ENCODE assay signal across 19 cellular contexts in genomic region chr14:91545204-91545603, GRCh38. TPM values are rescaled to one million over a fixed set of nuclear protein-coding genes. Genes with fewer than 3 reads are reported as not detected.
DNase-seq lines count a peak whose midpoint lies in the region; TF ChIP-seq lines count a peak whose summit lies in the region.
"Had no signal": no experiment of that assay in that cellular context is flagged by ENCODE, and none has a peak within 500 bp of the region (broad histone marks: within the 10 kb centered on the region; RNA-seq: fewer than 3 reads in every experiment).

No MANE protein-coding gene starts in this region.

- TF ChIP-seq CTCF in MCF 10A (IDR thresholded peaks at IDR 0.05; ENCODE audit: unreplicated experiment): no peak
- TF ChIP-seq CTCF in mammary epithelial cell (conservative IDR thresholded peaks at IDR 0.05 in 1 of 2, IDR thresholded peaks at IDR 0.05 in 1 of 2; ENCODE audit: extremely low read depth in 1 of 2, insufficient read depth in 1 of 2, low read depth in 1 of 2, low read length in 2 of 2): no peak
- no peak for TF ChIP-seq CTCF in C4-2B (conservative IDR thresholded peaks at IDR 0.05)
- TF ChIP-seq CTCF in VCaP (conservative IDR thresholded peaks at IDR 0.05): no peak
- TF ChIP-seq CTCF in CD14-positive monocyte (IDR thresholded peaks at IDR 0.05): no peak

- CTCF ChIA-PET in MCF 10A (lab: Yijun Ruan, JAX) (no interaction called here), mammary epithelial cell (lab: Charles Lee; ENCODE audit: low non-redundant PET) (no interaction called here)

- H3K36me3 Mint-ChIP-seq in MCF 10A (ENCODE audit: insufficient read depth, unreplicated experiment) (no peaks in the 10 kb centered on the region), CD14-positive monocyte (no peaks in the 10 kb centered on the region)
- H3K36me3 Mint-ChIP-seq: CD4-positive, CD25-positive, alpha-beta regulatory T cell had no signal

- H3K27me3 ChIP-seq in mammary epithelial cell (ENCODE audit: insufficient read depth, low read length) (no peaks in the 10 kb centered on the region), H7 (ENCODE audit: control insufficient read depth, insufficient read depth, low read length) (no peaks in the 10 kb centered on the region)
- H3K27me3 ChIP-seq: BLaER1 had no signal

- H3K27ac ChIP-seq in mammary epithelial cell (ENCODE audit: insufficient read depth, low read depth, low read length): no peak overlapping the region
- peak overlapping the region; percentile 80 for H3K27ac ChIP-seq in C4-2B
- H3K27ac ChIP-seq in VCaP: peak overlapping the region; percentile 74
- H3K27ac ChIP-seq: BLaER1 had no signal

- H3K9ac ChIP-seq in mammary epithelial cell (ENCODE audit: insufficient read depth, low read length): no peak overlapping the region
- H3K9ac ChIP-seq: BLaER1 had no signal

- no TSS peak for BruUV-seq in MCF 10A (replicated peaks; lab: Mats Ljungman, UMichigan)
- BruUV-seq in mammary epithelial cell (replicated peaks; lab: Mats Ljungman, UMichigan): no TSS peak

- no peak overlapping the region for H2AFZ ChIP-seq in mammary epithelial cell (ENCODE audit: low read depth, low read length)

- intact Hi-C loops in MCF 10A (cut with micrococcal nuclease) (no loop called here), mammary epithelial cell (cut with micrococcal nuclease) (no loop called here), CD14-positive monocyte (cut with micrococcal nuclease) (no loop called here)

- no peaks in the 10 kb centered on the region for H3K4me1 Mint-ChIP-seq in MCF 10A (ENCODE audit: insufficient read depth, unreplicated experiment)
- H3K4me1 Mint-ChIP-seq in CD14-positive monocyte: no peaks in the 10 kb centered on the region
- H3K4me1 Mint-ChIP-seq: CD4-positive, alpha-beta memory T cell; CD4-positive, CD25-positive, alpha-beta regulatory T cell; CD8-positive, alpha-beta memory T cell had no signal

- H3K4me3 ChIP-seq in mammary epithelial cell (replicated peaks in 1 of 3; ENCODE audit: insufficient read depth in 1 of 3, low read depth in 2 of 3, low read length in 3 of 3): no peak overlapping the region
- no peak overlapping the region for H3K4me3 ChIP-seq in H7 (ENCODE audit: insufficient read depth, low read depth, low read length)
- H3K4me3 ChIP-seq: BLaER1 had no signal

- no peaks in the 10 kb centered on the region for H3K79me2 ChIP-seq in mammary epithelial cell (ENCODE audit: insufficient read depth, low read length)

- no peak overlapping the region for H3K4me2 ChIP-seq in mammary epithelial cell (ENCODE audit: insufficient read depth, low read depth, low read length)
- H3K4me2 ChIP-seq: BLaER1 had no signal

- TF ChIP-seq POLR2A in erythroblast (IDR thresholded peaks at IDR 0.05; ENCODE audit: low read length): no peak

- POLR2A ChIA-PET in MCF 10A (lab: Yijun Ruan, JAX): interaction anchor here (0.6 kb wide), 1 partner anchor 828 kb away, joined by 3 read pairs; no protein-coding TSS in a partner anchor

- H3K27me3 Mint-ChIP-seq in MCF 10A (ENCODE audit: insufficient read depth, unreplicated experiment) (no peaks in the 10 kb centered on the region), CD14-positive monocyte (ENCODE audit: low read depth in 3 of 3) (peaks cover 5 to 7% (median 6%) of the 10 kb centered on the region in 3 donors)

- H3K27ac Mint-ChIP-seq in MCF 10A (ENCODE audit: low read depth, unreplicated experiment) (peak overlapping the region; percentile 16), CD14-positive monocyte (no peak overlapping the region)
- H3K27ac Mint-ChIP-seq: CD4-positive, alpha-beta memory T cell; CD4-positive, CD25-positive, alpha-beta regulatory T cell; CD8-positive, alpha-beta memory T cell had no signal

- DNase-seq in MCF 10A (ENCODE audit: unreplicated experiment): no peak
- DNase-seq in mammary epithelial cell: no peak
- no peak for DNase-seq in CD14-positive monocyte (ENCODE audit: low spot score)
- DNase-seq in erythroblast (lab: John Stamatoyannopoulos, UW): no peak
- DNase-seq in H7: no peak
- DNase-seq: 8988T; ACHN; AML-193; BE2C; C1 segment of cervical spinal cord; CD4-positive, alpha-beta memory T cell; CD4-positive, CD25-positive, alpha-beta regulatory T cell; CD8-positive, alpha-beta memory T cell; COR-L47; DMS79 treated with DMSO at 0.1 percent for 48 hours; GF-D8 had no signal

- in situ Hi-C loops in mammary epithelial cell (cut with MboI; ENCODE audit: low sequenced_read_pairs in 2 of 2): no loop called here

- H3K9me3 Mint-ChIP-seq in MCF 10A (ENCODE audit: unreplicated experiment) (peaks cover 19% of the 10 kb centered on the region), CD14-positive monocyte (peaks cover 10 to 23% (median 15%) of the 10 kb centered on the region in 7 donors)

- no peaks in the 10 kb centered on the region for H3K9me3 ChIP-seq in mammary epithelial cell (replicated peaks; ENCODE audit: insufficient read depth, low read length)
- H3K9me3 ChIP-seq: BE2C had no signal

- no peaks in the 10 kb centered on the region for H3K36me3 ChIP-seq in mammary epithelial cell (ENCODE audit: insufficient read depth, low read length)
- no peaks in the 10 kb centered on the region for H3K36me3 ChIP-seq in H7 (replicated peaks; ENCODE audit: control insufficient read depth, insufficient read depth, low read length)
- H3K36me3 ChIP-seq: BE2C, BLaER1 had no signal

- H3K4me1 ChIP-seq in mammary epithelial cell (ENCODE audit: insufficient read depth, low read length): no peaks in the 10 kb centered on the region
- H3K4me1 ChIP-seq: BE2C, BLaER1 had no signal

- H4K20me1 ChIP-seq in mammary epithelial cell (ENCODE audit: insufficient read depth, low read length): no peaks in the 10 kb centered on the region
- H4K20me1 ChIP-seq: BLaER1 had no signal

- H3K4me3 Mint-ChIP-seq in MCF 10A (ENCODE audit: unreplicated experiment): no peak overlapping the region
- H3K4me3 Mint-ChIP-seq in CD14-positive monocyte: peak overlapping the region in 1 of 2 donors; percentile 1
- H3K4me3 Mint-ChIP-seq: CD4-positive, alpha-beta memory T cell; CD4-positive, CD25-positive, alpha-beta regulatory T cell; CD8-positive, alpha-beta memory T cell had no signal

- dilution Hi-C loops in mammary epithelial cell (cut with HindIII; ENCODE audit: low sequenced_read_pairs): loop anchor here (5.0 kb wide), 1 partner anchor 37 kb away; no protein-coding TSS in a partner anchor

RNA-seq across cellular contexts. Expression of gene PPP4R3A, which starts 35.1 kb away (rescaled TPM):
- total RNA-seq in MCF 10A (2022) (81.3 and 104 TPM in 2 replicates), mammary epithelial cell (10 to 100 TPM; 47.7 to 84.1 TPM)
- polyA plus RNA-seq in mammary epithelial cell (37.1 TPM), CD14-positive monocyte (10 to 100 TPM; 31.4 to 41.2 TPM)
- 30.8 TPM for polyA minus RNA-seq in mammary epithelial cell
- 62.9 and 83.2 TPM in 2 replicates for total RNA-seq in H7 (2014; rRNA removed; shearing (Covaris generic))
